ENCODE assay signal across 9 cellular contexts in the genomic region with DNA sequence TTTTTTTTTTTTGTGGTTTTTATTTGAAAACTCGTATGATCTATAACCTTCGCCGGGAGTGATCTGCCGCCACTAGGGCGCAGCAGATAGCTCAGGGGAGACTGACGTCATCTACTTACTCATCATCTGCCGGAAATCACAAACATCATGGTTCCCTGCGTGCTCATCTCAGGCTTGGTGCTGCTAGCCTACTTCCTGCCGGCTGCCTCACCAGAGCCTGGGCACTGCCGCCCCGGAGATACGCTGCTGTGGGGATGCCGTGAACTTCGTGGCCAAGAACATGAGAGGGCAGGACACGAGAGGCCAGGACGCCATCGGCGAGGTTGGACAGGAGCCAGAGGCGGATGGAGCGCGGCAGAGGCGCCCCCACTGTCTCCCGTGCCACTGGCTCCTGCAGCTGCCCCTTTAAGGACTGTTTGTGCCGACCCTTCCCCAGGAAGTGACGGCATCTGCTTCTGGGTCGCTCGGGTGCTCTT.
DNase-seq lines count a peak whose midpoint lies in the region; ATAC-seq and FAIRE-seq lines count a peak whose summit lies in the region.
"Had no signal": no experiment of that assay in that cellular context is flagged by ENCODE, and none has a peak within 500 bp of the region (broad histone marks: within the 10 kb centered on the region; RNA-seq: fewer than 3 reads in every experiment).

No MANE protein-coding gene starts in this region.

- H3K4me3 Mint-ChIP-seq in activated T-cell treated with anti-CD3 and anti-CD28 coated beads, Interleukin-2, amount 50 U/mL, for 72 hours: no peak overlapping the region

- peak; percentile 5 for ATAC-seq in Right ventricle myocardium inferior
- ATAC-seq in activated T-cell treated with anti-CD3 and anti-CD28 coated beads, Interleukin-2, amount 50 U/mL, for 72 hours (replicated peaks in 1 of 2): peak; percentile 60 to 80
- no peak for ATAC-seq in GM21528 (IDR thresholded peaks at IDR 0.05; ENCODE audit: low FRiP score, unreplicated experiment)
- no peak for ATAC-seq in GM19467 (IDR thresholded peaks at IDR 0.05; ENCODE audit: unreplicated experiment)

- intact Hi-C loops in Right ventricle myocardium inferior (cut with DNase I) (no loop called here), cardiac septum (cut with DNase I) (no loop called here)

- H3K4me1 Mint-ChIP-seq in activated T-cell treated with anti-CD3 and anti-CD28 coated beads, Interleukin-2, amount 50 U/mL, for 72 hours (ENCODE audit: low read depth): no peaks in the 10 kb centered on the region

- H3K27ac Mint-ChIP-seq in activated T-cell treated with anti-CD3 and anti-CD28 coated beads, Interleukin-2, amount 50 U/mL, for 72 hours: peak overlapping the region; percentile 65

- 75 to 85% (median 81%) methylated on average over 27 of the region's 27 CpGs for WGBS in small intestine, 3 donors

- H3K27ac ChIP-seq in small intestine (ENCODE audit: low read depth in 1 of 2, low read length in 1 of 2): no peak overlapping the region
- H3K27ac ChIP-seq: parathyroid adenoma had no signal

- H3K36me3 Mint-ChIP-seq in activated T-cell treated with anti-CD3 and anti-CD28 coated beads, Interleukin-2, amount 50 U/mL, for 72 hours (ENCODE audit: insufficient read depth in 2 of 2): no peaks in the 10 kb centered on the region

- no peaks in the 10 kb centered on the region for H3K4me1 ChIP-seq in small intestine (ENCODE audit: control insufficient read depth in 2 of 2, insufficient read depth in 1 of 2, low read depth in 1 of 2, low read length in 1 of 2)
- H3K4me1 ChIP-seq: parathyroid adenoma had no signal

- H3K9me3 ChIP-seq in small intestine (ENCODE audit: control insufficient read depth, low read depth): no peaks in the 10 kb centered on the region

- H3K4me3 ChIP-seq in small intestine (ENCODE audit: low read depth in 1 of 2, low read length in 2 of 2): no peak overlapping the region

- no peaks in the 10 kb centered on the region for H3K36me3 ChIP-seq in small intestine (ENCODE audit: control insufficient read depth in 2 of 2, insufficient read depth in 2 of 2, low read length in 2 of 2)

- H3K9me3 Mint-ChIP-seq in activated T-cell treated with anti-CD3 and anti-CD28 coated beads, Interleukin-2, amount 50 U/mL, for 72 hours: no peaks in the 10 kb centered on the region

- no peaks in the 10 kb centered on the region for H3K27me3 Mint-ChIP-seq in activated T-cell treated with anti-CD3 and anti-CD28 coated beads, Interleukin-2, amount 50 U/mL, for 72 hours (ENCODE audit: low read depth)

- no peaks in the 10 kb centered on the region for H3K27me3 ChIP-seq in small intestine (ENCODE audit: control insufficient read depth in 2 of 2, insufficient read depth in 2 of 2, low read length in 2 of 2)

- no peak for DNase-seq in Right ventricle myocardium inferior (ENCODE audit: missing footprints)
- DNase-seq in cardiac septum (ENCODE audit: low spot score): no peak
- peak; percentile 30 for DNase-seq in NCI-H2029 treated with DMSO at 0.1 percent for 48 hours (lab: John Stamatoyannopoulos, UW)
- peak; percentile 38 to 39 for DNase-seq in activated T-cell treated with anti-CD3 and anti-CD28 coated beads, Interleukin-2, amount 50 U/mL, for 72 hours
- DNase-seq in small intestine: peak; percentile 1
- DNase-seq in NCI-H526 treated with DMSO at 0.1 percent for 48 hours (lab: John Stamatoyannopoulos, UW): no peak

- no peak for FAIRE-seq in small intestine (lab: Jason Lieb, UNC)

Comparison
In these comparisons a context has a peak if more than half of its experiments do, and no peak if none do; other contexts are left out.
1. ATAC-seq: peak in Right ventricle myocardium inferior (single experiment) and activated T-cell treated with anti-CD3 and anti-CD28 coated beads, Interleukin-2, amount 50 U/mL, for 72 hours (2 of 2); none in GM21528 (single experiment) and GM19467 (single experiment).
2. DNase-seq: peak in NCI-H2029 treated with DMSO at 0.1 percent for 48 hours (single experiment), activated T-cell treated with anti-CD3 and anti-CD28 coated beads, Interleukin-2, amount 50 U/mL, for 72 hours (2 of 2) and small intestine (single experiment); none in Right ventricle myocardium inferior (single experiment), cardiac septum (single experiment) and NCI-H526 treated with DMSO at 0.1 percent for 48 hours (single experiment).